ENCODE assay signal across 19 cellular contexts in genomic region chr5:172817664-172818063, GRCh38.
"Had no signal": no experiment of that assay in that cellular context is flagged by ENCODE, and none has a peak within 500 bp of the region (broad histone marks: within the 10 kb centered on the region; RNA-seq: fewer than 3 reads in every experiment).

No MANE protein-coding gene starts in this region.

- H3K27ac ChIP-seq: ascending aorta, body of pancreas, SK-N-MC, VCaP had no signal

- ATAC-seq: body of pancreas, T-cell had no signal

- DNase-seq: activated CD4-positive, alpha-beta memory T cell treated with anti-CD3 and anti-CD28 coated beads, Interleukin-2, amount 10 ng/mL, durations not matched to agents 7 days and 5 days; activated CD4-positive, alpha-beta T cell treated with anti-CD3 and anti-CD28 coated beads, Interleukin-2, amount 10 ng/mL, durations not matched to agents 7 days and 5 days; activated CD4-positive, CD25-positive, alpha-beta regulatory T cell; activated CD8-positive, alpha-beta memory T cell treated with anti-CD3 and anti-CD28 coated beads, Interleukin-2, amount 50 U/mL, for 48 hours; activated T-cell treated with anti-CD3 and anti-CD28 coated beads, Interleukin-2, amount 50 U/mL, for 1 hour; body of pancreas; MM.1S; NCI-H1105; NCI-H1436; NCI-H1694 treated with DMSO at 0.1 percent for 48 hours; NCI-H2081; NCI-H524; T-cell; T-helper 2 cell; T1000 had no signal

- H3K9me3 ChIP-seq: ascending aorta, body of pancreas had no signal

- H3K4me3 ChIP-seq: ascending aorta, body of pancreas, SK-N-MC had no signal

- H3K36me3 ChIP-seq: ascending aorta had no signal

- H3K4me1 ChIP-seq: ascending aorta, body of pancreas had no signal

- H3K27me3 ChIP-seq: ascending aorta, body of pancreas had no signal

- FAIRE-seq: TTC549 had no signal
